ENCODE assay signal across 9 cellular contexts in genomic region chr4:94758141-94758699, GRCh38. TPM values are rescaled to one million over a fixed set of nuclear protein-coding genes. Genes with fewer than 3 reads are reported as not detected.
DNase-seq lines count a peak whose midpoint lies in the region; ATAC-seq and TF ChIP-seq lines count a peak whose summit lies in the region.
"Had no signal": no experiment of that assay in that cellular context is flagged by ENCODE, and none has a peak within 500 bp of the region (broad histone marks: within the 10 kb centered on the region; RNA-seq: fewer than 3 reads in every experiment).

No MANE protein-coding gene starts in this region.

- DNase-seq in COR-L47 (lab: John Stamatoyannopoulos, UW) (peak; percentile 19), HuH-7 (ENCODE audit: low spot score) (peak; percentile 32), breast epithelium (ENCODE audit: low spot score in 2 of 2) (no peak), kidney epithelial cell (ENCODE audit: low read depth) (no peak), T1000 (lab: John Stamatoyannopoulos, UW) (no peak), OCI-LY7 (ENCODE audit: low spot score) (no peak)

- no peaks in the 10 kb centered on the region for H3K36me3 Mint-ChIP-seq in stimulated activated naive CD8-positive, alpha-beta T cell treated with anti-CD3 and anti-CD28 coated beads, Interleukin-15, Interleukin-2, amounts not matched to agents 100 ng/mL and 50 ng/mL, for 24 hours (ENCODE audit: low read depth)

- no peaks in the 10 kb centered on the region for H3K9me3 ChIP-seq in breast epithelium
- no peaks in the 10 kb centered on the region for H3K9me3 ChIP-seq in OCI-LY7 (ENCODE audit: low read length)

- CTCF ChIA-PET in OCI-LY7 (lab: Charles Lee; ENCODE audit: unreplicated experiment), result no interaction called here

- no peak for TF ChIP-seq CTCF in breast epithelium (IDR thresholded peaks at IDR 0.05)
- no peak for TF ChIP-seq CTCF in kidney epithelial cell (IDR thresholded peaks at IDR 0.05; ENCODE audit: insufficient read depth, low read length, poor library complexity, severe bottlenecking)
- TF ChIP-seq CTCF in OCI-LY7 (conservative IDR thresholded peaks at IDR 0.05; ENCODE audit: low read length), result no peak

- no peak overlapping the region for H2AFZ ChIP-seq in OCI-LY7 (ENCODE audit: low read length)

- ATAC-seq in HG03045 (IDR thresholded peaks at IDR 0.05; ENCODE audit: unreplicated experiment), result no peak

- H3K4me1 ChIP-seq in breast epithelium (no peaks in the 10 kb centered on the region), OCI-LY7 (ENCODE audit: insufficient read depth, low read length, poor library complexity, severe bottlenecking) (no peaks in the 10 kb centered on the region)

- intact Hi-C loops in breast epithelium (cut with DNase I; ENCODE audit: low total_unique reads) (no loop called here), OCI-LY7 (cut with micrococcal nuclease; ENCODE audit: unreplicated experiment) (no loop called here)

- H3K4me3 Mint-ChIP-seq in stimulated activated naive CD8-positive, alpha-beta T cell treated with anti-CD3 and anti-CD28 coated beads, Interleukin-15, Interleukin-2, amounts not matched to agents 100 ng/mL and 50 ng/mL, for 24 hours, result peak overlapping the region; percentile 69

- H3K27me3 ChIP-seq in breast epithelium, result peaks cover 0 to 22% of the 10 kb centered on the region in 2 donors
- no peaks in the 10 kb centered on the region for H3K27me3 ChIP-seq in kidney epithelial cell (ENCODE audit: control insufficient read depth, insufficient read depth, low read length)

- H3K9me3 Mint-ChIP-seq in stimulated activated naive CD8-positive, alpha-beta T cell treated with anti-CD3 and anti-CD28 coated beads, Interleukin-15, Interleukin-2, amounts not matched to agents 100 ng/mL and 50 ng/mL, for 24 hours, result no peaks in the 10 kb centered on the region

- H3K27ac Mint-ChIP-seq in stimulated activated naive CD8-positive, alpha-beta T cell treated with anti-CD3 and anti-CD28 coated beads, Interleukin-15, Interleukin-2, amounts not matched to agents 100 ng/mL and 50 ng/mL, for 24 hours, result no peak overlapping the region

- H4K20me1 ChIP-seq in OCI-LY7 (ENCODE audit: insufficient read depth, low read length), result no peaks in the 10 kb centered on the region

- H3K4me1 Mint-ChIP-seq in stimulated activated naive CD8-positive, alpha-beta T cell treated with anti-CD3 and anti-CD28 coated beads, Interleukin-15, Interleukin-2, amounts not matched to agents 100 ng/mL and 50 ng/mL, for 24 hours (ENCODE audit: low read depth), result peaks cover 11% of the 10 kb centered on the region

- no peaks in the 10 kb centered on the region for H3K79me2 ChIP-seq in OCI-LY7 (ENCODE audit: insufficient read depth, low read depth, low read length)

- no peaks in the 10 kb centered on the region for H3K9me2 ChIP-seq in OCI-LY7 (ENCODE audit: insufficient read depth, low read length)

- H3K4me3 ChIP-seq in breast epithelium (peak overlapping the region; percentile 50 to 84 (median 63)), kidney epithelial cell (ENCODE audit: low read depth, low read length) (peak overlapping the region; percentile 76), OCI-LY7 (ENCODE audit: low read depth, low read length, poor library complexity, severe bottlenecking) (no peak overlapping the region)

- H3K27me3 Mint-ChIP-seq in stimulated activated naive CD8-positive, alpha-beta T cell treated with anti-CD3 and anti-CD28 coated beads, Interleukin-15, Interleukin-2, amounts not matched to agents 100 ng/mL and 50 ng/mL, for 24 hours, result peaks cover 80% of the 10 kb centered on the region

- H3K36me3 ChIP-seq in breast epithelium, result no peaks in the 10 kb centered on the region
- no peaks in the 10 kb centered on the region for H3K36me3 ChIP-seq in kidney epithelial cell (ENCODE audit: control insufficient read depth, insufficient read depth, low read length)
- H3K36me3 ChIP-seq in OCI-LY7 (ENCODE audit: insufficient read depth, low read length), result no peaks in the 10 kb centered on the region

- POLR2A ChIA-PET in OCI-LY7 (lab: Charles Lee), result no interaction called here

- H3K4me2 ChIP-seq in OCI-LY7 (ENCODE audit: low read length), result no peak overlapping the region

- no TSS peak for BruUV-seq in OCI-LY7 (replicated peaks; lab: Mats Ljungman, UMichigan)

- TF ChIP-seq POLR2A in breast epithelium (IDR thresholded peaks at IDR 0.05), result no peak

- H3K27ac ChIP-seq in breast epithelium, result peak overlapping the region; percentile 48 to 59
- H3K27ac ChIP-seq in OCI-LY7 (ENCODE audit: low read depth, low read length, poor library complexity, severe bottlenecking), result no peak overlapping the region
- H3K27ac ChIP-seq: HL-60 had no signal

RNA-seq across cellular contexts. Expression of gene BMPR1B, which starts 0.5 kb away (rescaled TPM):
- total RNA-seq in breast epithelium (1 to 10 TPM in 2 of 3 donors, under 1 TPM in 1; 0.64 to 7.2 (median 2.0) TPM), kidney epithelial cell (5.9 and 9.2 TPM in 2 replicates), OCI-LY7 (2022) (not detected in 2 replicates)
- not detected in 2 replicates for total RNA-seq in OCI-LY7 (2014; rRNA removed; shearing (Covaris generic))

Comparison
In these comparisons a context has a peak if more than half of its experiments do, and no peak if none do; other contexts are left out.
1. DNase-seq: peak in COR-L47 (single experiment) and HuH-7 (single experiment); none in breast epithelium (0 of 2), kidney epithelial cell (single experiment), T1000 (single experiment) and OCI-LY7 (single experiment).